8 cellular contexts compared by ENCODE assay signal in genomic region chr1:215589650-215590049, GRCh38.
"Had no signal": no experiment of that assay in that cellular context is flagged by ENCODE, and none has a peak within 500 bp of the region (broad histone marks: within the 10 kb centered on the region; RNA-seq: fewer than 3 reads in every experiment).

No MANE protein-coding gene starts in this region.

- H3K4me2 ChIP-seq: GM23338 had no signal

- H3K4me3 ChIP-seq: GM23338 had no signal

- H3K27ac ChIP-seq: HL-60 had no signal

- DNase-seq: H9, HCEC 1CT, HFFc6 had no signal

- ATAC-seq: GM23338, HepG2 had no signal

- H2AFZ ChIP-seq: GM23338 had no signal

- FAIRE-seq: H1, H54, HepG2 had no signal
